20 cellular contexts compared by ENCODE assay signal in genomic region chr7:131529179-131529578, GRCh38. TPM values are rescaled to one million over a fixed set of nuclear protein-coding genes. Genes with fewer than 3 reads are reported as not detected.
DNase-seq lines count a peak whose midpoint lies in the region; ATAC-seq and TF ChIP-seq lines count a peak whose summit lies in the region.
"Had no signal": no experiment of that assay in that cellular context is flagged by ENCODE, and none has a peak within 500 bp of the region (broad histone marks: within the 10 kb centered on the region; RNA-seq: fewer than 3 reads in every experiment).

No MANE protein-coding gene starts in this region.

- H3K9me3 ChIP-seq in HUES64 (ENCODE audit: insufficient read depth, low read depth, low read length), result no peaks in the 10 kb centered on the region
- no peaks in the 10 kb centered on the region for H3K9me3 ChIP-seq in right atrium auricular region
- H3K9me3 ChIP-seq in spleen, result no peaks in the 10 kb centered on the region
- no peaks in the 10 kb centered on the region for H3K9me3 ChIP-seq in colonic mucosa
- H3K9me3 ChIP-seq: SK-N-SH had no signal

- peaks cover 7% of the 10 kb centered on the region for H3K27me3 Mint-ChIP-seq in endothelial cell (ENCODE audit: unreplicated experiment)
- H3K27me3 Mint-ChIP-seq: B cell had no signal

- H3K4me1 ChIP-seq in HUES64 (ENCODE audit: insufficient read depth, low read length) (peaks cover 35% of the 10 kb centered on the region), right atrium auricular region (peaks cover 0 to 31% of the 10 kb centered on the region in 2 donors), spleen (peaks cover 0 to 15% (median 6%) of the 10 kb centered on the region in 6 donors), colonic mucosa (no peaks in the 10 kb centered on the region)

- peaks cover 9% of the 10 kb centered on the region for H3K36me3 Mint-ChIP-seq in endothelial cell (ENCODE audit: low read depth, unreplicated experiment)
- H3K36me3 Mint-ChIP-seq: CD8-positive, alpha-beta T cell had no signal

- TF ChIP-seq POLR2A in spleen (IDR thresholded peaks at IDR 0.05), result no peak

- peak overlapping the region; percentile 85 for H3K27ac Mint-ChIP-seq in endothelial cell (ENCODE audit: unreplicated experiment)
- H3K27ac Mint-ChIP-seq: B cell; CD8-positive, alpha-beta T cell had no signal

- no peaks in the 10 kb centered on the region for H3K27me3 ChIP-seq in HUES64 (ENCODE audit: insufficient read depth, low read length)
- no peaks in the 10 kb centered on the region for H3K27me3 ChIP-seq in right atrium auricular region
- no peaks in the 10 kb centered on the region for H3K27me3 ChIP-seq in spleen (replicated peaks in 1 of 7)
- H3K27me3 ChIP-seq in colonic mucosa, result no peaks in the 10 kb centered on the region

- DNase-seq in endothelial cell (ENCODE audit: low spot score) (no peak), right atrium auricular region (ENCODE audit: low spot score) (no peak), spleen (peak; percentile 24), UCSD-AML1 (lab: John Stamatoyannopoulos, UW; ENCODE audit: unreplicated experiment) (no peak), colonic mucosa (no peak)
- no peak for DNase-seq in activated CD4-positive, CD25-positive, alpha-beta regulatory T cell (lab: John Stamatoyannopoulos, UW)
- DNase-seq: CD8-positive, alpha-beta T cell; DND-41; GDM1; H7; NCI-H1048; NCI-H146; NCI-H2081 treated with DMSO at 0.1 percent for 48 hours; NCI-H446; NCI-H748 treated with DMSO at 0.1 percent for 48 hours; SK-N-SH had no signal

- H3K27ac ChIP-seq in HUES64 (ENCODE audit: low read depth, low read length), result peak overlapping the region; percentile 62; the same call in 1 of the 2 replicates
- peak overlapping the region; percentile 40 to 46 for H3K27ac ChIP-seq in right atrium auricular region
- H3K27ac ChIP-seq in spleen, result no peak overlapping the region
- H3K27ac ChIP-seq in colonic mucosa, result no peak overlapping the region

- intact Hi-C loops in spleen (cut with DNase I; ENCODE audit: low total_unique reads), result no loop called here
- intact Hi-C loops in colonic mucosa (cut with DNase I), result no loop called here

- WGBS in HUES64, result 63% methylated on average over 3 of the region's 3 CpGs
- 52 to 58% (median 56%) methylated on average over 3 of the region's 3 CpGs for WGBS in spleen, 5 donors

- H3K4me3 ChIP-seq in HUES64 (ENCODE audit: low read length) (no peak overlapping the region), right atrium auricular region (no peak overlapping the region), spleen (no peak overlapping the region), colonic mucosa (no peak overlapping the region)
- H3K4me3 ChIP-seq: K562 had no signal

- no peak for TF ChIP-seq CTCF in endothelial cell (IDR thresholded peaks at IDR 0.05; ENCODE audit: unreplicated experiment)
- TF ChIP-seq CTCF in right atrium auricular region (IDR thresholded peaks at IDR 0.05), result no peak
- no peak for TF ChIP-seq CTCF in spleen (IDR thresholded peaks at IDR 0.05 in 8 of 11, conservative IDR thresholded peaks at IDR 0.05 in 3 of 11)
- TF ChIP-seq CTCF in colonic mucosa (IDR thresholded peaks at IDR 0.05), result no peak

- H3K9ac ChIP-seq in HUES64 (ENCODE audit: low read depth, low read length), result no peak overlapping the region
- no peak overlapping the region for H3K9ac ChIP-seq in colonic mucosa (ENCODE audit: low read depth in 2 of 2, low read length in 2 of 2)
- H3K9ac ChIP-seq: SK-N-SH had no signal

- no peaks in the 10 kb centered on the region for H3K9me3 Mint-ChIP-seq in endothelial cell (ENCODE audit: unreplicated experiment)
- H3K9me3 Mint-ChIP-seq: CD8-positive, alpha-beta T cell had no signal

- H3K36me3 ChIP-seq in HUES64 (ENCODE audit: insufficient read depth, low read length), result peaks cover 57% of the 10 kb centered on the region
- no peaks in the 10 kb centered on the region for H3K36me3 ChIP-seq in right atrium auricular region
- H3K36me3 ChIP-seq in spleen, result no peaks in the 10 kb centered on the region
- no peaks in the 10 kb centered on the region for H3K36me3 ChIP-seq in colonic mucosa

- no peak for ATAC-seq in GM19463 (IDR thresholded peaks at IDR 0.05; ENCODE audit: unreplicated experiment)
- ATAC-seq: CD8-positive, alpha-beta T cell; K562 had no signal

- peak overlapping the region; percentile 53 for H3K4me3 Mint-ChIP-seq in endothelial cell (ENCODE audit: unreplicated experiment)
- H3K4me3 Mint-ChIP-seq: B cell; CD8-positive, alpha-beta T cell had no signal

- peaks cover 71% of the 10 kb centered on the region for H3K4me1 Mint-ChIP-seq in endothelial cell (ENCODE audit: unreplicated experiment)

RNA-seq across cellular contexts. Expression of gene PODXL, which starts 27.2 kb away (rescaled TPM):
- 315 TPM for polyA plus RNA-seq in HUES64 (2013, experiment 1 of 2)
- 331 TPM for polyA plus RNA-seq in HUES64 (2013, experiment 2 of 2)
- total RNA-seq in endothelial cell (ENCODE audit: unreplicated experiment) (302 TPM), right atrium auricular region (100 to 1,000 TPM in 1 of 2 donors, 10 to 100 TPM in 1; 47.6 to 144 TPM), spleen (10 to 100 TPM; 12.8 to 27.5 (median 18.7) TPM), colonic mucosa (10 to 100 TPM; 11.2 to 14.6 TPM)
- 1 to 10 TPM; 1.9 to 5.0 (median 2.9) TPM for polyA plus RNA-seq in spleen

Comparison
In these comparisons a context has a peak if more than half of its experiments do, and no peak if none do; other contexts are left out.
1. H3K27ac ChIP-seq: peak in HUES64 (single experiment) and right atrium auricular region (2 of 2); none in spleen (0 of 8) and colonic mucosa (single experiment).